ENCODE assay signal across 5 cellular contexts in genomic region chr4:42466285-42466684, GRCh38.
"Had no signal": no experiment of that assay in that cellular context is flagged by ENCODE, and none has a peak within 500 bp of the region (broad histone marks: within the 10 kb centered on the region; RNA-seq: fewer than 3 reads in every experiment).

No MANE protein-coding gene starts in this region.

- H3K4me3 ChIP-seq: K562 had no signal

- DNase-seq: KBM-7, KG1 had no signal

- ATAC-seq: HepG2, K562 had no signal

- H3K27ac ChIP-seq: HL-60 had no signal
